8 cellular contexts compared by ENCODE assay signal in the genomic region with DNA sequence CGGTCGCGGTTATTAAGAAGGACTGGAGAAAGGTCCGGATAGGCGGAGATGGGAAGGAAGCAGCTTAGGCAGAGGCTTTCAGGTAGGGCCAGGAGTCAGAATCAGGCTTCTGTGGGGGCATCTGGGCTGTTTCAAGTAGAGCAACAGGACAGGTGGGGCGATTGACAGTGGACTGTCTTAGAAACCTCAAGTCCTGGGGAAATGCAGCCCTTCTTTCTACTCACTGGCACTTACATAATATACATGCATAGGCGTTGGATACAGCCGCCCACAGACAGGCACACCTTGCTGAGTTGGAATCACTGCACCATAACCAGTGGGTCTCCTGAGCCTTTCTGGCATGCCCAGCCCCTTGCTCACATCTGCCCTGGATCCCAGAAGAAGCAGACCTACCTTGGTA. TPM values are rescaled to one million over a fixed set of nuclear protein-coding genes. Genes with fewer than 3 reads are reported as not detected.
DNase-seq lines count a peak whose midpoint lies in the region; ATAC-seq and TF ChIP-seq lines count a peak whose summit lies in the region.

No MANE protein-coding gene starts in this region.

- no peaks in the 10 kb centered on the region for H3K9me3 Mint-ChIP-seq in MCF 10A (ENCODE audit: unreplicated experiment)

- POLR2A ChIA-PET in MCF 10A (lab: Yijun Ruan, JAX) = interaction anchor here (0.7 to 8.1 kb wide), 9 partner anchors 9 to 207 kb away, joined by 3 to 199 read pairs (median 3); partner anchors contain the start of genes OXSR1 and XYLB

- H3K4me3 Mint-ChIP-seq in MCF 10A (ENCODE audit: unreplicated experiment) = peak overlapping the region; percentile 81

- H3K27me3 ChIP-seq in cardiac muscle cell = peaks cover 9% of the 10 kb centered on the region
- no peaks in the 10 kb centered on the region for H3K27me3 ChIP-seq in aorta (ENCODE audit: control insufficient read depth in 1 of 2, insufficient read depth in 2 of 2, low read length in 1 of 2)

- intact Hi-C loops in Right ventricle myocardium superior (cut with DNase I) (no loop called here), MCF 10A (cut with micrococcal nuclease) (loop anchor here (2.0 to 5.0 kb wide), 3 partner anchors 26 to 208 kb away; partner anchors contain the start of genes OXSR1 and XYLB), aorta (cut with DNase I) (loop anchor here in 1 of 2 donors (5.0 kb wide), 2 partner anchors 108 to 313 kb away; partner anchors contain the start of gene ACVR2B)

- H3K27ac ChIP-seq in cardiac muscle cell = no peak overlapping the region
- H3K27ac ChIP-seq in mesodermal cell (ENCODE audit: low read depth, low read length, severe bottlenecking) = no peak overlapping the region
- peak overlapping the region in 1 of 2 donors; percentile 48 for H3K27ac ChIP-seq in aorta (ENCODE audit: low read depth in 1 of 2, low read length in 2 of 2)

- ATAC-seq in Right ventricle myocardium superior (ENCODE audit: poor library complexity) (no peak), aorta (ENCODE audit: low FRiP score) (no peak), HG03439 (IDR thresholded peaks at IDR 0.05; ENCODE audit: unreplicated experiment) (no peak), HG03342 (IDR thresholded peaks at IDR 0.05; ENCODE audit: unreplicated experiment) (no peak)

- H3K4me1 ChIP-seq in cardiac muscle cell (ENCODE audit: low read depth) (peaks cover 11% of the 10 kb centered on the region), mesodermal cell (ENCODE audit: control insufficient read depth, insufficient read depth, low read length, poor library complexity, severe bottlenecking) (peaks cover 4% of the 10 kb centered on the region), aorta (ENCODE audit: control insufficient read depth in 1 of 2, insufficient read depth in 2 of 2, low read length in 2 of 2) (no peaks in the 10 kb centered on the region)

- peaks cover 4% of the 10 kb centered on the region for H3K36me3 Mint-ChIP-seq in MCF 10A (ENCODE audit: insufficient read depth, unreplicated experiment)

- CTCF ChIA-PET in MCF 10A (lab: Yijun Ruan, JAX) = interaction anchor here (0.8 to 2.3 kb wide), 4 partner anchors 14 to 340 kb away, joined by 3 to 10 read pairs (median 4); no protein-coding TSS in a partner anchor

- H3K4me3 ChIP-seq in cardiac muscle cell (peak overlapping the region; percentile 34), mesodermal cell (ENCODE audit: extremely low read depth, insufficient read depth, low read length, poor library complexity, severe bottlenecking) (peak overlapping the region; percentile 53), aorta (ENCODE audit: low read length in 2 of 2) (peak overlapping the region; percentile 31 to 54)

- TF ChIP-seq CTCF in cardiac muscle cell (IDR thresholded peaks at IDR 0.05; ENCODE audit: low read depth, low read length) = no peak
- no peak for TF ChIP-seq CTCF in MCF 10A (IDR thresholded peaks at IDR 0.05; ENCODE audit: unreplicated experiment)

- H3K9me3 ChIP-seq in cardiac muscle cell (ENCODE audit: low read depth) (no peaks in the 10 kb centered on the region), mesodermal cell (ENCODE audit: control insufficient read depth, low read length) (no peaks in the 10 kb centered on the region), aorta (ENCODE audit: control insufficient read depth, low read length) (no peaks in the 10 kb centered on the region)

- peak overlapping the region; percentile 71 for H3K27ac Mint-ChIP-seq in MCF 10A (ENCODE audit: low read depth, unreplicated experiment)

- H3K36me3 ChIP-seq in cardiac muscle cell (peaks cover under 1% of the 10 kb centered on the region), mesodermal cell (ENCODE audit: control insufficient read depth, insufficient read depth, low read length) (peaks cover 17% of the 10 kb centered on the region), aorta (ENCODE audit: control insufficient read depth in 1 of 2, insufficient read depth in 2 of 2, low read length in 1 of 2) (peaks cover 0 to 2% of the 10 kb centered on the region in 2 donors)

- H3K27me3 Mint-ChIP-seq in MCF 10A (ENCODE audit: insufficient read depth, unreplicated experiment) = no peaks in the 10 kb centered on the region

- 40 to 52% methylated on average over 4 to 8 of the region's 8 CpGs for WGBS in mesodermal cell (ENCODE audit: insufficient coverage in 2 of 2), 2 experiments
- whole genome bisulfite sequencing in aorta, 2 donors = 14 to 16% methylated on average over 8 of the region's 8 CpGs

- TSS peak; percentile 1 for BruUV-seq in MCF 10A (replicated peaks; lab: Mats Ljungman, UMichigan)

- DNase-seq in cardiac muscle cell (ENCODE audit: low read depth in 1 of 2, low spot score in 1 of 2) (no peak), Right ventricle myocardium superior (no peak), MCF 10A (ENCODE audit: unreplicated experiment) (no peak), aorta (no peak), putamen (ENCODE audit: low spot score) (no peak)

- H3K4me1 Mint-ChIP-seq in MCF 10A (ENCODE audit: insufficient read depth, unreplicated experiment) = peaks cover 43% of the 10 kb centered on the region

RNA-seq across cellular contexts. Expression of gene MYD88, which starts 0.7 kb away (rescaled TPM):
- total RNA-seq in cardiac muscle cell (2.1 and 2.5 TPM in 2 replicates), Right ventricle myocardium superior (7.3 TPM), MCF 10A (2022) (19.7 and 21.2 TPM in 2 replicates), aorta (10 to 100 TPM; 23.4 to 33.6 TPM)
- polyA plus RNA-seq in cardiac muscle cell (7.2 and 7.7 TPM in 2 replicates), aorta (10 to 100 TPM; 17.7 to 19.3 TPM)
- polyA plus RNA-seq in mesodermal cell (2013, experiment 1 of 2) = 18.4 TPM
- 17.8 TPM for polyA plus RNA-seq in mesodermal cell (2013, experiment 2 of 2)

RNA-seq across cellular contexts. Expression of gene ACAA1, which starts 2.3 kb away (rescaled TPM):
- total RNA-seq in cardiac muscle cell (62.8 and 63.1 TPM in 2 replicates), Right ventricle myocardium superior (111 TPM), MCF 10A (2022) (36.6 and 46.7 TPM in 2 replicates), aorta (10 to 100 TPM; 39.3 to 54.8 TPM)
- polyA plus RNA-seq in cardiac muscle cell (87.9 and 104 TPM in 2 replicates), aorta (10 to 100 TPM; 58.4 to 69.2 TPM)
- 19.8 TPM for polyA plus RNA-seq in mesodermal cell (2013, experiment 1 of 2)
- polyA plus RNA-seq in mesodermal cell (2013, experiment 2 of 2) = 22.5 TPM

RNA-seq across cellular contexts. Expression of gene OXSR1, which starts 26.1 kb away (rescaled TPM):
- total RNA-seq in cardiac muscle cell = 24.4 and 34.1 TPM in 2 replicates
- 20.6 and 24.2 TPM in 2 replicates for polyA plus RNA-seq in cardiac muscle cell
- total RNA-seq in Right ventricle myocardium superior = 24.0 TPM
- total RNA-seq in MCF 10A (2022) = 71.7 and 75.5 TPM in 2 replicates
- 36.5 TPM for polyA plus RNA-seq in mesodermal cell (2013, experiment 1 of 2)
- polyA plus RNA-seq in mesodermal cell (2013, experiment 2 of 2) = 34.9 TPM
- 10 to 100 TPM; 38.9 to 42.0 TPM for total RNA-seq in aorta
- 10 to 100 TPM in 1 of 2 donors, 1 to 10 TPM in 1; 7.9 to 13.9 TPM for polyA plus RNA-seq in aorta
